ENCODE assay signal across 15 cellular contexts in the genomic region with DNA sequence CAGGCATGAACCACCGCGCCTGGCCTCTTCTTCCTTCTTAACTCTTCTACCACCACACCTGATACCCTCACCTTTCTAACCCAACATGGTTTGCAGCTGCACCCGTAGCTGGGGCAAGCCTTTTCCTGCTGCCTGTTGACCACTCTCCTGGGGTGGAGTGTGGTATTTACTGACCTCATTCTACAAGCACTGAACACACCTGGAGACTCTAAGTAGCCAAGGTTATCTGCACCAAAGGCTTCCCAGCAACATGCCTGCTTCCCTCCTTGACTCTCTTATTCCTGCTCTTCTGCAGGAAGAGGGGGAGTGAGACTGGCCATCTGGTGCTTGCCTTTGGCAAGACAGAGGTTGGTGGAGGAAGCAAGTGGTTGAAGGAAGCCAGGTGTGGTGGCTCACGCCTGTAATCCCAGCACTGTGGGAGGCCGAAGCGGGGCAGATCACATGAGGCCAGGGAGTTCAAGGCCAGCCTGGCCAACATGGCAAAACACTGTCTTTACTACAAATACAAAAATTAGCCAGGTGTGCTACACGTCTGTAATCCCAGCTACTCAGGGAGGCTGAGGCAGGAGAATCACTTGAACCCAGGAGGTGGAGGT. TPM values are rescaled to one million over a fixed set of nuclear protein-coding genes. Genes with fewer than 3 reads are reported as not detected.
A peak's percentile ranks its signal among the peaks of the same experiment; 100 is the strongest.
DNase-seq lines count a peak whose midpoint lies in the region; ATAC-seq and TF ChIP-seq lines count a peak whose summit lies in the region.
"Had no signal": no experiment of that assay in that cellular context is flagged by ENCODE, and none has a peak within 500 bp of the region (broad histone marks: within the 10 kb centered on the region; RNA-seq: fewer than 3 reads in every experiment).

No MANE protein-coding gene starts in this region.

- WGBS in psoas muscle, 3 donors: 65 to 90% (median 74%) methylated on average over 7 of the region's 7 CpGs

- POLR2A ChIA-PET in Caco-2 (lab: Charles Lee) (no interaction called here), RWPE1 (lab: Yijun Ruan, JAX; ENCODE audit: low non-redundant PET) (interaction anchor here (0.9 kb wide), 1 partner anchor 103 kb away, joined by 3 read pairs; no protein-coding TSS in a partner anchor)
- POLR2A ChIA-PET in activated CD4-positive, alpha-beta memory T cell treated with anti-CD3 and anti-CD28 coated beads, Interleukin-2, amount 10 ng/mL, durations not matched to agents 7 days and 5 days (lab: Charles Lee): no interaction called here

- CTCF ChIA-PET in Caco-2 (lab: Charles Lee): interaction anchor here (0.7 kb wide), 1 partner anchor 334 kb away, joined by 5 read pairs; no protein-coding TSS in a partner anchor
- CTCF ChIA-PET in RWPE1 (lab: Yijun Ruan, JAX): no interaction called here
- CTCF ChIA-PET in activated CD4-positive, alpha-beta memory T cell treated with anti-CD3 and anti-CD28 coated beads, Interleukin-2, amount 10 ng/mL, durations not matched to agents 7 days and 5 days (lab: Charles Lee): interaction anchor here (0.8 kb wide), 1 partner anchor 91 kb away, joined by 4 read pairs; no protein-coding TSS in a partner anchor

- H3K27ac Mint-ChIP-seq in Caco-2 (ENCODE audit: unreplicated experiment): peak overlapping the region; percentile 53
- H3K27ac Mint-ChIP-seq in activated CD4-positive, alpha-beta memory T cell treated with anti-CD3 and anti-CD28 coated beads, Interleukin-2, amount 10 ng/mL, durations not matched to agents 7 days and 5 days: no peak overlapping the region
- H3K27ac Mint-ChIP-seq: B cell, GM23338 had no signal

- no peaks in the 10 kb centered on the region for H3K4me1 Mint-ChIP-seq in Caco-2 (ENCODE audit: low read depth, unreplicated experiment)
- peaks cover 18% of the 10 kb centered on the region for H3K4me1 Mint-ChIP-seq in activated CD4-positive, alpha-beta memory T cell treated with anti-CD3 and anti-CD28 coated beads, Interleukin-2, amount 10 ng/mL, durations not matched to agents 7 days and 5 days
- H3K4me1 Mint-ChIP-seq: GM23338 had no signal

- H3K27me3 Mint-ChIP-seq in Caco-2 (ENCODE audit: insufficient read depth, unreplicated experiment): no peaks in the 10 kb centered on the region
- no peaks in the 10 kb centered on the region for H3K27me3 Mint-ChIP-seq in activated CD4-positive, alpha-beta memory T cell treated with anti-CD3 and anti-CD28 coated beads, Interleukin-2, amount 10 ng/mL, durations not matched to agents 7 days and 5 days
- H3K27me3 Mint-ChIP-seq: B cell had no signal

- ATAC-seq in left ventricle myocardium superior (peak; percentile 7), psoas muscle (peak in 2 of 4 donors; percentile 9 to 13), HG02973 (IDR thresholded peaks at IDR 0.05; ENCODE audit: unreplicated experiment) (no peak)
- ATAC-seq: GM23338 had no signal

- TF ChIP-seq CTCF in Caco-2 (IDR thresholded peaks at IDR 0.05; ENCODE audit: insufficient read depth in 1 of 2, low read depth in 1 of 2, low read length in 1 of 2, severe bottlenecking in 1 of 2, unreplicated experiment in 1 of 2) (no peak), RWPE1 (conservative IDR thresholded peaks at IDR 0.05; ENCODE audit: low read depth) (no peak), psoas muscle (IDR thresholded peaks at IDR 0.05) (no peak)

- intact Hi-C loops in Caco-2 (cut with micrococcal nuclease; ENCODE audit: unreplicated experiment) (no loop called here), left ventricle myocardium superior (cut with micrococcal nuclease) (no loop called here), psoas muscle (cut with DNase I) (no loop called here)

- H3K27me3 ChIP-seq in Caco-2 (replicated peaks; ENCODE audit: control insufficient read depth, insufficient read depth, low read length) (no peaks in the 10 kb centered on the region), psoas muscle (ENCODE audit: insufficient read depth in 3 of 3, low read length in 2 of 3) (no peaks in the 10 kb centered on the region)
- H3K27me3 ChIP-seq: neutrophil had no signal

- H3K4me3 ChIP-seq in Caco-2 (ENCODE audit: low read depth, low read length): no peak overlapping the region
- H3K4me3 ChIP-seq in psoas muscle: no peak overlapping the region
- H3K4me3 ChIP-seq: GM23338 had no signal

- no peak overlapping the region for H3K4me3 Mint-ChIP-seq in Caco-2 (ENCODE audit: unreplicated experiment)
- H3K4me3 Mint-ChIP-seq in activated CD4-positive, alpha-beta memory T cell treated with anti-CD3 and anti-CD28 coated beads, Interleukin-2, amount 10 ng/mL, durations not matched to agents 7 days and 5 days: no peak overlapping the region
- H3K4me3 Mint-ChIP-seq: B cell, GM23338 had no signal

- H3K27ac ChIP-seq in RWPE1: peak overlapping the region; percentile 52
- peak overlapping the region; percentile 84 for H3K27ac ChIP-seq in psoas muscle
- H3K27ac ChIP-seq: neutrophil had no signal

- peaks cover 36% of the 10 kb centered on the region for H3K36me3 Mint-ChIP-seq in Caco-2 (ENCODE audit: insufficient read depth, unreplicated experiment)
- peaks cover 32% of the 10 kb centered on the region for H3K36me3 Mint-ChIP-seq in activated CD4-positive, alpha-beta memory T cell treated with anti-CD3 and anti-CD28 coated beads, Interleukin-2, amount 10 ng/mL, durations not matched to agents 7 days and 5 days (ENCODE audit: low read depth)

- H3K4me1 ChIP-seq in Caco-2: no peaks in the 10 kb centered on the region
- peaks cover 69% of the 10 kb centered on the region for H3K4me1 ChIP-seq in psoas muscle

- H3K9me3 ChIP-seq in Caco-2 (no peaks in the 10 kb centered on the region), psoas muscle (no peaks in the 10 kb centered on the region)
- H3K9me3 ChIP-seq: neutrophil had no signal

- DNase-seq in Caco-2 (no peak), RWPE1 (ENCODE audit: low spot score) (no peak), left ventricle myocardium superior (no peak), psoas muscle (peak in 1 of 2 donors; percentile 44)
- no peak for DNase-seq in stimulated activated naive CD4-positive, alpha-beta T cell treated with Interleukin-2 at 50 U/mL for 16 hours (lab: John Stamatoyannopoulos, UW)
- DNase-seq in activated CD4-positive, alpha-beta memory T cell treated with anti-CD3 and anti-CD28 coated beads, Interleukin-2, amount 10 ng/mL, durations not matched to agents 7 days and 5 days: no peak
- DNase-seq: activated CD4-positive, CD25-positive, alpha-beta regulatory T cell; erythroblast; OCI-M1 had no signal

- no peaks in the 10 kb centered on the region for H3K9me3 Mint-ChIP-seq in Caco-2 (ENCODE audit: unreplicated experiment)
- H3K9me3 Mint-ChIP-seq in activated CD4-positive, alpha-beta memory T cell treated with anti-CD3 and anti-CD28 coated beads, Interleukin-2, amount 10 ng/mL, durations not matched to agents 7 days and 5 days: no peaks in the 10 kb centered on the region
- H3K9me3 Mint-ChIP-seq: GM23338 had no signal

- BruUV-seq in Caco-2 (replicated peaks; lab: Mats Ljungman, UMichigan): no TSS peak

- H3K36me3 ChIP-seq in Caco-2 (ENCODE audit: control insufficient read depth, insufficient read depth, low read length) (no peaks in the 10 kb centered on the region), psoas muscle (ENCODE audit: insufficient read depth in 1 of 2, low read depth in 1 of 2) (peaks cover 0 to 40% of the 10 kb centered on the region in 2 donors)

RNA-seq across cellular contexts. Expression of gene ACTR1A, which starts 10.1 kb away (rescaled TPM):
- total RNA-seq in Caco-2 (2022) (65.9 and 69.7 TPM in 2 replicates), left ventricle myocardium superior (101 TPM), psoas muscle (100 to 1,000 TPM; 119 to 188 (median 148) TPM)
- 100 to 1,000 TPM in 2 of 3 donors, 10 to 100 TPM in 1; 76.2 to 181 (median 101) TPM for polyA plus RNA-seq in psoas muscle
- 10 to 100 TPM; 74.3 to 78.9 TPM for total RNA-seq in activated CD4-positive, alpha-beta memory T cell treated with anti-CD3 and anti-CD28 coated beads, Interleukin-2, amount 10 ng/mL, durations not matched to agents 7 days and 5 days

RNA-seq across cellular contexts. Expression of gene SUFU, which starts 11.3 kb away (rescaled TPM):
- total RNA-seq in Caco-2 (2022) (10.6 and 11.4 TPM in 2 replicates), left ventricle myocardium superior (8.0 TPM), psoas muscle (1 to 10 TPM; 4.8 to 6.8 (median 5.5) TPM)
- 1 to 10 TPM; 2.1 to 6.3 (median 2.2) TPM for polyA plus RNA-seq in psoas muscle
- total RNA-seq in activated CD4-positive, alpha-beta memory T cell treated with anti-CD3 and anti-CD28 coated beads, Interleukin-2, amount 10 ng/mL, durations not matched to agents 7 days and 5 days: 10 to 100 TPM; 18.0 to 19.6 TPM

RNA-seq across cellular contexts. Expression of gene C10orf95, which starts 41.1 kb away (rescaled TPM):
- 0.82 and 0.86 TPM in 2 replicates for total RNA-seq in Caco-2 (2022)
- total RNA-seq in left ventricle myocardium superior: not detected
- total RNA-seq in psoas muscle: not detected
- under 1 TPM in 1 of 3 donors, not detected in 2; 0.01 TPM for polyA plus RNA-seq in psoas muscle
- under 1 TPM in 1 of 2 experiments, not detected in 1; 0.33 TPM for total RNA-seq in activated CD4-positive, alpha-beta memory T cell treated with anti-CD3 and anti-CD28 coated beads, Interleukin-2, amount 10 ng/mL, durations not matched to agents 7 days and 5 days
- total RNA-seq: lung microvascular endothelial cell, subcutaneous adipose tissue had no signal
